11 cellular contexts compared by ENCODE assay signal in the genomic region with DNA sequence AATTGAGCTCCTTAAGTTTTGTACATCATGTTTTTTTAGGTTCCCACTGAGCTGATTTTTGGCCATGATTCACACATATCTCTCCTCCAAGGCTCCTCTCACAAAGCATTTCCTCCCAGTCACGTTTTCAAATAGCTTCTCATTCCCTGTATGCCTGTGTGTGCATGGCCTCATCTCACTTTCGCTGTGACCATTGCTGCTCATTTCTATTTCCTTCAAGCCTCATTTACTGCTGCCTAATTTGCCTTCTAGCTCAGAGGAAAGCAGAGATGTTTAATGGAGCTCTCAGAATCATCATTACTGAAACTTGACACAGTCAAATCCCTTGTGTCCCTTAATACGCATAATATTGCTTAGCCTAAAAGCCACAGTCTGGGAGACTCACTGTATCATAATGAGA.
DNase-seq lines count a peak whose midpoint lies in the region; ATAC-seq, FAIRE-seq and TF ChIP-seq lines count a peak whose summit lies in the region.
"Had no signal": no experiment of that assay in that cellular context is flagged by ENCODE, and none has a peak within 500 bp of the region (broad histone marks: within the 10 kb centered on the region; RNA-seq: fewer than 3 reads in every experiment).

No MANE protein-coding gene starts in this region.

- H3K4me3 Mint-ChIP-seq in activated naive CD4-positive, alpha-beta T cell treated with anti-CD3 and anti-CD28 coated beads, Interleukin-2, amount 50 U/mL, for 24 hours: peak overlapping the region; percentile 45
- peak overlapping the region; percentile 30 for H3K4me3 Mint-ChIP-seq in activated CD4-positive, alpha-beta memory T cell treated with anti-CD3 and anti-CD28 coated beads for 36 hours

- H3K4me3 ChIP-seq in vagina: no peak overlapping the region
- H3K4me3 ChIP-seq: BLaER1, prostate gland had no signal

- POLR2A ChIA-PET in activated CD4-positive, alpha-beta memory T cell treated with anti-CD3 and anti-CD28 coated beads for 36 hours (lab: Charles Lee): interaction anchor here (0.7 to 2.5 kb wide), 14 partner anchors 9 to 284 kb away, joined by 3 to 12 read pairs (median 8); partner anchors contain the start of gene PTGER4

- H3K4me1 ChIP-seq in vagina: peaks cover 14% of the 10 kb centered on the region
- H3K4me1 ChIP-seq: prostate gland had no signal

- no peaks in the 10 kb centered on the region for H3K9me3 ChIP-seq in vagina
- H3K9me3 ChIP-seq: BLaER1, prostate gland had no signal

- ATAC-seq in HG02840 (IDR thresholded peaks at IDR 0.05; ENCODE audit: low FRiP score, unreplicated experiment): peak; percentile 81

- H3K27ac ChIP-seq in vagina: no peak overlapping the region
- H3K27ac ChIP-seq: BLaER1, prostate gland had no signal

- TF ChIP-seq POLR2A in GM12891 (IDR thresholded peaks at IDR 0.05; ENCODE audit: low read depth, low read length) (no peak), vagina (IDR thresholded peaks at IDR 0.05) (no peak)

- H3K27me3 ChIP-seq in vagina: no peaks in the 10 kb centered on the region
- H3K27me3 ChIP-seq: BLaER1 had no signal

- peaks cover 78% of the 10 kb centered on the region for H3K4me1 Mint-ChIP-seq in activated naive CD4-positive, alpha-beta T cell treated with anti-CD3 and anti-CD28 coated beads, Interleukin-2, amount 50 U/mL, for 24 hours
- H3K4me1 Mint-ChIP-seq in activated CD4-positive, alpha-beta memory T cell treated with anti-CD3 and anti-CD28 coated beads for 36 hours (ENCODE audit: low read depth): peaks cover 86% of the 10 kb centered on the region

- CTCF ChIA-PET in activated CD4-positive, alpha-beta memory T cell treated with anti-CD3 and anti-CD28 coated beads for 36 hours (lab: Charles Lee): interaction anchor here (0.6 to 1.4 kb wide), 9 partner anchors 9 to 452 kb away, joined by 3 to 4 read pairs (median 3); no protein-coding TSS in a partner anchor

- H3K27me3 Mint-ChIP-seq in activated naive CD4-positive, alpha-beta T cell treated with anti-CD3 and anti-CD28 coated beads, Interleukin-2, amount 50 U/mL, for 24 hours: no peaks in the 10 kb centered on the region
- no peaks in the 10 kb centered on the region for H3K27me3 Mint-ChIP-seq in activated CD4-positive, alpha-beta memory T cell treated with anti-CD3 and anti-CD28 coated beads for 36 hours

- H3K36me3 ChIP-seq in vagina: no peaks in the 10 kb centered on the region
- H3K36me3 ChIP-seq: BLaER1, prostate gland had no signal

- peaks cover 2% of the 10 kb centered on the region for H3K36me3 Mint-ChIP-seq in activated naive CD4-positive, alpha-beta T cell treated with anti-CD3 and anti-CD28 coated beads, Interleukin-2, amount 50 U/mL, for 24 hours
- H3K36me3 Mint-ChIP-seq in activated CD4-positive, alpha-beta memory T cell treated with anti-CD3 and anti-CD28 coated beads for 36 hours: no peaks in the 10 kb centered on the region

- H3K9me3 Mint-ChIP-seq in activated naive CD4-positive, alpha-beta T cell treated with anti-CD3 and anti-CD28 coated beads, Interleukin-2, amount 50 U/mL, for 24 hours: peaks cover 5% of the 10 kb centered on the region
- H3K9me3 Mint-ChIP-seq in activated CD4-positive, alpha-beta memory T cell treated with anti-CD3 and anti-CD28 coated beads for 36 hours: no peaks in the 10 kb centered on the region

- no peak for DNase-seq in activated naive CD4-positive, alpha-beta T cell (lab: John Stamatoyannopoulos, UW)
- DNase-seq in activated CD4-positive, alpha-beta memory T cell treated with anti-CD3 and anti-CD28 coated beads for 36 hours: peak; percentile 66
- DNase-seq in smooth muscle cell of the brain vasculature (ENCODE audit: low read depth, low spot score): peak; percentile 56
- DNase-seq in GM12891 (ENCODE audit: insufficient read length, low spot score): no peak
- DNase-seq in vagina (ENCODE audit: extremely low spot score in 2 of 2): no peak
- DNase-seq in DMS 273 (lab: John Stamatoyannopoulos, UW; ENCODE audit: unreplicated experiment): no peak
- DNase-seq: NCI-H1048 had no signal

- TF ChIP-seq CTCF in vagina (IDR thresholded peaks at IDR 0.05): no peak

- no peak for FAIRE-seq in GM12891 (lab: Jason Lieb, UNC)

- intact Hi-C loops in activated CD4-positive, alpha-beta memory T cell treated with anti-CD3 and anti-CD28 coated beads for 36 hours (cut with micrococcal nuclease): loop anchor here (1.0 to 10.0 kb wide), 3 partner anchors 85 to 1226 kb away; no protein-coding TSS in a partner anchor
- intact Hi-C loops in vagina (cut with DNase I): no loop called here

- H3K27ac Mint-ChIP-seq in activated naive CD4-positive, alpha-beta T cell treated with anti-CD3 and anti-CD28 coated beads, Interleukin-2, amount 50 U/mL, for 24 hours: peak overlapping the region; percentile 96
- peak overlapping the region; percentile 86 for H3K27ac Mint-ChIP-seq in activated CD4-positive, alpha-beta memory T cell treated with anti-CD3 and anti-CD28 coated beads for 36 hours

TF ChIP-seq in GM12891, 5 proteins besides CTCF, POLR2A, EP300 and RAD21:
- no peak for TF ChIP-seq SPI1 (IDR thresholded peaks at IDR 0.05; ENCODE audit: low read depth, low read length)
- TF ChIP-seq POU2F2 (IDR thresholded peaks at IDR 0.05; ENCODE audit: low read depth, low read length): no peak
- TF ChIP-seq POLR2AphosphoS5 (IDR thresholded peaks at IDR 0.05; ENCODE audit: low read depth, low read length): no peak

Comparison
In these comparisons a context has a peak if more than half of its experiments do, and no peak if none do; other contexts are left out.
1. DNase-seq: peak in activated CD4-positive, alpha-beta memory T cell treated with anti-CD3 and anti-CD28 coated beads for 36 hours (single experiment) and smooth muscle cell of the brain vasculature (single experiment); none in activated naive CD4-positive, alpha-beta T cell (0 of 4), GM12891 (single experiment), vagina (0 of 2) and DMS 273 (single experiment).